In the genomic region with DNA sequence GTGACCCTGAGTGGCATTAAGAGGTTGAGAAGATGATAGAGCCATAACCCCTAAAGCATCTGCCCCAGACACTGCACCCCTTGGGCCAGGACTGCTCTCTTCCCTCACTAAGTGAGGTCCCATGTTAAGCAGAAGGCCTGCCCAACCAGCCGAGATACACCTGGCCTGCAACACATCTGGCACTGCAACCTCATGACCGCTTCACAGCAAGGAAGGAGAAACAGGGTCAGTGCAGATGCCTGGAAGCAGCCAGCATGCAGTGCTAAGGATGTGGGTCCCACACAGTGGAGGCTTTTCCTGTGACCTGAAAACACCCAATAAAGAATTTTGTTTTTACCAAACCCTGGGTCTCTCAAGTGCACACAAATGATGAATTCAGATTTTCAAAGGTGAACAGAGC, we compare ENCODE assay signal across 11 cellular contexts. TPM values are rescaled to one million over a fixed set of nuclear protein-coding genes. Genes with fewer than 3 reads are reported as not detected.
DNase-seq lines count a peak whose midpoint lies in the region; ATAC-seq and TF ChIP-seq lines count a peak whose summit lies in the region.
"Had no signal": no experiment of that assay in that cellular context is flagged by ENCODE, and none has a peak within 500 bp of the region (broad histone marks: within the 10 kb centered on the region; RNA-seq: fewer than 3 reads in every experiment).

No MANE protein-coding gene starts in this region.

- POLR2A ChIA-PET in activated B cell treated with CpG ODN at 0.5 μM for 24 hours (lab: Charles Lee), result interaction anchor here (0.5 kb wide), 1 partner anchor 231 kb away, joined by 3 read pairs; no protein-coding TSS in a partner anchor

- H3K9ac ChIP-seq in skeletal muscle satellite cell (ENCODE audit: low read depth, low read length), result peak overlapping the region; percentile 17
- H3K9ac ChIP-seq: KMS-11 had no signal

- H3K9me2 ChIP-seq in hepatocyte (replicated peaks; ENCODE audit: insufficient read depth), result no peaks in the 10 kb centered on the region

- intact Hi-C loops in activated B cell treated with CpG ODN at 0.5 μM for 24 hours (cut with micrococcal nuclease), result no loop called here

- H3K27me3 ChIP-seq in hepatocyte (no peaks in the 10 kb centered on the region), skeletal muscle satellite cell (ENCODE audit: control insufficient read depth, insufficient read depth, low read length) (no peaks in the 10 kb centered on the region), SJCRH30 (no peaks in the 10 kb centered on the region)

- H3K4me2 ChIP-seq in hepatocyte (no peak overlapping the region), skeletal muscle satellite cell (ENCODE audit: low read length) (peak overlapping the region; percentile 50)
- H3K4me2 ChIP-seq: KMS-11 had no signal

- no peaks in the 10 kb centered on the region for H3K9me3 ChIP-seq in hepatocyte (ENCODE audit: low read depth)
- no peaks in the 10 kb centered on the region for H3K9me3 ChIP-seq in skeletal muscle satellite cell (replicated peaks; ENCODE audit: low read length)
- no peaks in the 10 kb centered on the region for H3K9me3 ChIP-seq in SJCRH30 (replicated peaks)

- H3K79me2 ChIP-seq in hepatocyte, result peaks cover 4% of the 10 kb centered on the region

- H3K4me1 Mint-ChIP-seq in activated B cell treated with CpG ODN at 0.5 μM for 24 hours, result peaks cover 93% of the 10 kb centered on the region

- H3K9me3 Mint-ChIP-seq in activated B cell treated with CpG ODN at 0.5 μM for 24 hours, result no peaks in the 10 kb centered on the region

- H3K4me3 ChIP-seq in hepatocyte (no peak overlapping the region), skeletal muscle satellite cell (ENCODE audit: low read length) (no peak overlapping the region), SJCRH30 (no peak overlapping the region)

- H4K20me1 ChIP-seq in hepatocyte (ENCODE audit: insufficient read depth, poor library complexity, severe bottlenecking), result no peaks in the 10 kb centered on the region

- ATAC-seq in activated B cell treated with CpG ODN at 0.5 μM for 24 hours (ENCODE audit: low read depth), result no peak
- no peak for ATAC-seq in GM18502 (IDR thresholded peaks at IDR 0.05; ENCODE audit: poor library complexity, unreplicated experiment)

- no peak overlapping the region for H2AFZ ChIP-seq in hepatocyte

- CTCF ChIA-PET in activated B cell treated with CpG ODN at 0.5 μM for 24 hours (lab: Charles Lee), result no interaction called here

- peak overlapping the region; percentile 84 for H3K27ac ChIP-seq in hepatocyte
- no peak overlapping the region for H3K27ac ChIP-seq in SJCRH30
- H3K27ac ChIP-seq: KMS-11 had no signal

- DNase-seq in COLO668 (lab: John Stamatoyannopoulos, UW; ENCODE audit: unreplicated experiment) (peak; percentile 62), activated B cell treated with CpG ODN at 0.5 μM for 24 hours (no peak), hepatocyte (ENCODE audit: low spot score) (no peak), SJCRH30 (no peak), SKM-1 treated with dmso at 0.1 percent for 144 hours (lab: John Stamatoyannopoulos, UW; ENCODE audit: unreplicated experiment) (no peak), NCI-H1105 (lab: John Stamatoyannopoulos, UW) (no peak)
- DNase-seq: activated naive CD4-positive, alpha-beta T cell treated with Interleukin-2 at 50 U/mL for 16 hours; T-helper 9 cell had no signal

- peaks cover 17% of the 10 kb centered on the region for H3K36me3 Mint-ChIP-seq in activated B cell treated with CpG ODN at 0.5 μM for 24 hours (ENCODE audit: low read depth)

- H3K36me3 ChIP-seq in hepatocyte (replicated peaks; ENCODE audit: insufficient read depth, low read depth) (no peaks in the 10 kb centered on the region), skeletal muscle satellite cell (ENCODE audit: insufficient read depth, low read length) (no peaks in the 10 kb centered on the region), SJCRH30 (no peaks in the 10 kb centered on the region)

- H3K4me1 ChIP-seq in hepatocyte (ENCODE audit: insufficient read depth), result peaks cover 52% of the 10 kb centered on the region
- peaks cover 48% of the 10 kb centered on the region for H3K4me1 ChIP-seq in skeletal muscle satellite cell (ENCODE audit: control insufficient read depth, insufficient read depth, low read length)
- H3K4me1 ChIP-seq in SJCRH30, result no peaks in the 10 kb centered on the region

- no peak for TF ChIP-seq CTCF in activated B cell treated with CpG ODN at 0.5 μM for 24 hours (IDR thresholded peaks at IDR 0.05)
- TF ChIP-seq CTCF in hepatocyte (IDR thresholded peaks at IDR 0.05; ENCODE audit: poor library complexity), result no peak

- no peaks in the 10 kb centered on the region for H3K27me3 Mint-ChIP-seq in activated B cell treated with CpG ODN at 0.5 μM for 24 hours

- H3K27ac Mint-ChIP-seq in activated B cell treated with CpG ODN at 0.5 μM for 24 hours, result peak overlapping the region; percentile 51

- H3K4me3 Mint-ChIP-seq in activated B cell treated with CpG ODN at 0.5 μM for 24 hours, result no peak overlapping the region

- 51% methylated on average over 2 of the region's 2 CpGs for WGBS in hepatocyte (ENCODE audit: low lambda C conversion rate, missing lambda C conversion rate)

RNA-seq across cellular contexts. Expression of a gene that starts 7.4 kb away (rescaled TPM):
- total RNA-seq in activated B cell treated with CpG ODN at 0.5 μM for 24 hours, result 11.7 and 14.0 TPM in 2 replicates
- total RNA-seq in hepatocyte, result 6.1 and 6.9 TPM in 2 replicates
- polyA plus RNA-seq in hepatocyte, result 3.0 and 7.5 TPM in 2 replicates
- 5.5 and 7.4 TPM in 2 replicates for total RNA-seq in skeletal muscle satellite cell (2012; rRNA removed)
- 6.4 and 11.4 TPM in 2 replicates for total RNA-seq in SJCRH30 (2014; rRNA removed; shearing (Covaris generic))

RNA-seq across cellular contexts. Expression of a gene that starts 33.4 kb away (rescaled TPM):
- total RNA-seq in activated B cell treated with CpG ODN at 0.5 μM for 24 hours, result 22.7 and 24.4 TPM in 2 replicates
- total RNA-seq in hepatocyte, result 43.4 and 47.2 TPM in 2 replicates
- 46.9 and 55.7 TPM in 2 replicates for polyA plus RNA-seq in hepatocyte
- 27.1 and 36.0 TPM in 2 replicates for total RNA-seq in skeletal muscle satellite cell (2012; rRNA removed)
- 124 and 126 TPM in 2 replicates for total RNA-seq in SJCRH30 (2014; rRNA removed; shearing (Covaris generic))
